11 cellular contexts compared by ENCODE assay signal in genomic region chr5:109936996-109937395, GRCh38.
DNase-seq lines count a peak whose midpoint lies in the region; ATAC-seq and FAIRE-seq lines count a peak whose summit lies in the region.
"Had no signal": no experiment of that assay in that cellular context is flagged by ENCODE, and none has a peak within 500 bp of the region (broad histone marks: within the 10 kb centered on the region; RNA-seq: fewer than 3 reads in every experiment).

No MANE protein-coding gene starts in this region.

- no peak overlapping the region for H3K4me2 ChIP-seq in trophoblast cell (ENCODE audit: low read length)
- H3K4me2 ChIP-seq: A549 had no signal

- H2AFZ ChIP-seq in trophoblast cell (ENCODE audit: insufficient read depth, low read length, poor library complexity) = no peak overlapping the region

- H3K14ac ChIP-seq in trophoblast cell (ENCODE audit: low read length) = no peak overlapping the region

- H3K27ac ChIP-seq in trophoblast cell (ENCODE audit: low read depth, low read length) = no peak overlapping the region
- H3K27ac ChIP-seq: A549 had no signal

- H3K9me3 ChIP-seq in trophoblast cell (ENCODE audit: insufficient read depth, low read depth, low read length) = no peaks in the 10 kb centered on the region
- H3K9me3 ChIP-seq: A549 had no signal

- no CpG with 5 or more reads among the region's 2 CpGs for WGBS in trophoblast cell (ENCODE audit: extremely low coverage, insufficient coverage, insufficient read length)

- H2BK5ac ChIP-seq in trophoblast cell (ENCODE audit: low read depth, low read length, poor library complexity) = no peak overlapping the region

- no peak overlapping the region for H2BK120ac ChIP-seq in trophoblast cell (ENCODE audit: insufficient read depth, low read length, poor library complexity)

- H3K4ac ChIP-seq in trophoblast cell (ENCODE audit: low read depth, low read length) = no peak overlapping the region

- H3K4me3 ChIP-seq in trophoblast cell (ENCODE audit: low read depth, low read length) = no peak overlapping the region
- H3K4me3 ChIP-seq: A549 had no signal

- H3K23ac ChIP-seq in trophoblast cell (ENCODE audit: low read length) = no peak overlapping the region

- DNase-seq in activated CD4-positive, CD25-positive, alpha-beta regulatory T cell treated with anti-CD3 and anti-CD28 coated beads, Interleukin-2, amount 50 U/mL, for 72 hours = no peak
- DNase-seq in trophoblast cell (peak; percentile 32 to 39), HTR-8/SVneo (ENCODE audit: insufficient read length, low spot score) (no peak), D341Med (ENCODE audit: low spot score) (no peak)
- DNase-seq: amygdala, GDM1 had no signal

- no peaks in the 10 kb centered on the region for H3K27me3 ChIP-seq in trophoblast cell (ENCODE audit: insufficient read depth, low read length)

- no peak overlapping the region for H4K91ac ChIP-seq in trophoblast cell (ENCODE audit: low read depth, low read length)

- no peak overlapping the region for H2BK12ac ChIP-seq in trophoblast cell (ENCODE audit: low read length)

- H3K79me1 ChIP-seq in trophoblast cell (ENCODE audit: low read length) = no peaks in the 10 kb centered on the region

- ATAC-seq in activated CD4-positive, CD25-positive, alpha-beta regulatory T cell treated with anti-CD3 and anti-CD28 coated beads, Interleukin-2, amount 50 U/mL, for 24 hours = peak; percentile 67 to 73
- ATAC-seq in GM21717 (IDR thresholded peaks at IDR 0.05; ENCODE audit: unreplicated experiment) = peak; percentile 94
- peak; percentile 96 for ATAC-seq in HG03439 (IDR thresholded peaks at IDR 0.05; ENCODE audit: unreplicated experiment)
- ATAC-seq in GM18861 (IDR thresholded peaks at IDR 0.05; ENCODE audit: unreplicated experiment) = no peak
- ATAC-seq: A549 had no signal

- no peaks in the 10 kb centered on the region for H3K79me2 ChIP-seq in trophoblast cell (ENCODE audit: control insufficient read depth, insufficient read depth, low read length, poor library complexity)

- H2AK5ac ChIP-seq in trophoblast cell (ENCODE audit: low read length) = no peak overlapping the region

- no peak for FAIRE-seq in HTR-8/SVneo (lab: Jason Lieb, UNC)
- FAIRE-seq: A549 had no signal

- H3K36me3 ChIP-seq in trophoblast cell (ENCODE audit: control insufficient read depth in 1 of 2, insufficient read depth in 2 of 2, low read length in 2 of 2) = no peaks in the 10 kb centered on the region

- no peak overlapping the region for H4K8ac ChIP-seq in trophoblast cell (ENCODE audit: low read depth, low read length)

- H4K12ac ChIP-seq in trophoblast cell (ENCODE audit: low read depth, low read length) = no peak overlapping the region

- no peak overlapping the region for H3K18ac ChIP-seq in trophoblast cell (ENCODE audit: low read length)

- H3K4me1 ChIP-seq in trophoblast cell (ENCODE audit: control insufficient read depth in 1 of 2, insufficient read depth in 2 of 2, low read length in 2 of 2) = peaks cover 4 to 7% of the 10 kb centered on the region in 2 experiments
- H3K4me1 ChIP-seq: A549 had no signal

- no peak overlapping the region for H3K9ac ChIP-seq in trophoblast cell (ENCODE audit: low read length)

Comparison
In these comparisons a context has a peak if more than half of its experiments do, and no peak if none do; other contexts are left out.
1. DNase-seq: peak in trophoblast cell (2 of 2); none in activated CD4-positive, CD25-positive, alpha-beta regulatory T cell treated with anti-CD3 and anti-CD28 coated beads, Interleukin-2, amount 50 U/mL, for 72 hours (single experiment), HTR-8/SVneo (single experiment) and D341Med (single experiment).